Comparison of ENCODE assay signal across 1 cellular context in the genomic region with DNA sequence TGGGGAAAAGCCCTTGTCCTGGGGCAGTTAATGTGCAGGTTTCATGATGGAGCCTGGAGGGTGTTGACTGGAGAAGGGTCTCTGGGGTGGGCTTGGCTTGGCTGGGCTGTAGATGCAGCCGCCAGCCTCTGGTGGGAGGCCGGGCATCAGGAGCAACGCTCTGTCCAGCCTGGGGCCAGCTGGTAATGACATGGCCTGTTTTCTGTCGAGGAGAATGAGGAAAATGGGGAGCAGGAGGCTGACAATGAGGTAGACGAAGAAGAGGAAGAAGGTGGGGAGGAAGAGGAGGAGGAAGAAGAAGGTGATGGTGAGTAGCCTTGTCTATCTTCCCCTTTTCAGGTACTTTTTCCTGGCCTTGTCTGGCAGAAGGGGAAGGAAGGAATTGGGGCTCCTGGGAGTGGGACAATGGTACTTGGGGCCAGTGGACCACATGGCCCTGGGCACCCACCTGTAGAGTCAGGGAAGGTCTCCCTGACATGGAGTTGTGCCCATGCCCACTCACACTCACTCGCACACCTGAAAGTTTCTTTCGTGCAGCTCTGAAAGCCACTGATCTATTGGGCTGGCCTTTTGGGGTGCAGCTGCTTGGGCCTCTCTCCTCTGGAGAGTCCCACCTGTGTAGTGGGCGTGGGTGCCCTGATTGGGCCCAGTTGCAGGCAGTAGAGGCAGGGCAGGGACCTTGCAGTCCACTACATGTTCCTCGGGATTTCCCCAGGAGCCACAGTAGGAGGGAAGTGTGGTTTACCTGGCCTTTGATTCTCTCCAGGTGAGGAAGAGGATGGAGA.
TF ChIP-seq lines count a peak whose summit lies in the region.

No MANE protein-coding gene starts in this region.

TF ChIP-seq in WTC11, 78 proteins besides CTCF, POLR2A, EP300 and RAD21 (continued from another document):
- TF ChIP-seq, protein P1, sequence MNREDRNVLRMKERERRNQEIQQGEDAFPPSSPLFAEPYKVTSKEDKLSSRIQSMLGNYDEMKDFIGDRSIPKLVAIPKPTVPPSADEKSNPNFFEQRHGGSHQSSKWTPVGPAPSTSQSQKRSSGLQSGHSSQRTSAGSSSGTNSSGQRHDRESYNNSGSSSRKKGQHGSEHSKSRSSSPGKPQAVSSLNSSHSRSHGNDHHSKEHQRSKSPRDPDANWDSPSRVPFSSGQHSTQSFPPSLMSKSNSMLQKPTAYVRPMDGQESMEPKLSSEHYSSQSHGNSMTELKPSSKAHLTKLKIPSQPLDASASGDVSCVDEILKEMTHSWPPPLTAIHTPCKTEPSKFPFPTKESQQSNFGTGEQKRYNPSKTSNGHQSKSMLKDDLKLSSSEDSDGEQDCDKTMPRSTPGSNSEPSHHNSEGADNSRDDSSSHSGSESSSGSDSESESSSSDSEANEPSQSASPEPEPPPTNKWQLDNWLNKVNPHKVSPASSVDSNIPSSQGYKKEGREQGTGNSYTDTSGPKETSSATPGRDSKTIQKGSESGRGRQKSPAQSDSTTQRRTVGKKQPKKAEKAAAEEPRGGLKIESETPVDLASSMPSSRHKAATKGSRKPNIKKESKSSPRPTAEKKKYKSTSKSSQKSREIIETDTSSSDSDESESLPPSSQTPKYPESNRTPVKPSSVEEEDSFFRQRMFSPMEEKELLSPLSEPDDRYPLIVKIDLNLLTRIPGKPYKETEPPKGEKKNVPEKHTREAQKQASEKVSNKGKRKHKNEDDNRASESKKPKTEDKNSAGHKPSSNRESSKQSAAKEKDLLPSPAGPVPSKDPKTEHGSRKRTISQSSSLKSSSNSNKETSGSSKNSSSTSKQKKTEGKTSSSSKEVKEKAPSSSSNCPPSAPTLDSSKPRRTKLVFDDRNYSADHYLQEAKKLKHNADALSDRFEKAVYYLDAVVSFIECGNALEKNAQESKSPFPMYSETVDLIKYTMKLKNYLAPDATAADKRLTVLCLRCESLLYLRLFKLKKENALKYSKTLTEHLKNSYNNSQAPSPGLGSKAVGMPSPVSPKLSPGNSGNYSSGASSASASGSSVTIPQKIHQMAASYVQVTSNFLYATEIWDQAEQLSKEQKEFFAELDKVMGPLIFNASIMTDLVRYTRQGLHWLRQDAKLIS (CRISPR knock-in tag; IDR thresholded peaks at IDR 0.05; ENCODE audit: borderline replicate concordance), result no peak
- TF ChIP-seq, protein P2, sequence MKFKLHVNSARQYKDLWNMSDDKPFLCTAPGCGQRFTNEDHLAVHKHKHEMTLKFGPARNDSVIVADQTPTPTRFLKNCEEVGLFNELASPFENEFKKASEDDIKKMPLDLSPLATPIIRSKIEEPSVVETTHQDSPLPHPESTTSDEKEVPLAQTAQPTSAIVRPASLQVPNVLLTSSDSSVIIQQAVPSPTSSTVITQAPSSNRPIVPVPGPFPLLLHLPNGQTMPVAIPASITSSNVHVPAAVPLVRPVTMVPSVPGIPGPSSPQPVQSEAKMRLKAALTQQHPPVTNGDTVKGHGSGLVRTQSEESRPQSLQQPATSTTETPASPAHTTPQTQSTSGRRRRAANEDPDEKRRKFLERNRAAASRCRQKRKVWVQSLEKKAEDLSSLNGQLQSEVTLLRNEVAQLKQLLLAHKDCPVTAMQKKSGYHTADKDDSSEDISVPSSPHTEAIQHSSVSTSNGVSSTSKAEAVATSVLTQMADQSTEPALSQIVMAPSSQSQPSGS (CRISPR knock-in tag; IDR thresholded peaks at IDR 0.05; ENCODE audit: borderline replicate concordance, low read depth), result no peak
- TF ChIP-seq ETV6 (CRISPR knock-in tag; IDR thresholded peaks at IDR 0.05) (no peak), ERG (CRISPR knock-in tag; IDR thresholded peaks at IDR 0.05) (no peak)
- TF ChIP-seq, protein P3, sequence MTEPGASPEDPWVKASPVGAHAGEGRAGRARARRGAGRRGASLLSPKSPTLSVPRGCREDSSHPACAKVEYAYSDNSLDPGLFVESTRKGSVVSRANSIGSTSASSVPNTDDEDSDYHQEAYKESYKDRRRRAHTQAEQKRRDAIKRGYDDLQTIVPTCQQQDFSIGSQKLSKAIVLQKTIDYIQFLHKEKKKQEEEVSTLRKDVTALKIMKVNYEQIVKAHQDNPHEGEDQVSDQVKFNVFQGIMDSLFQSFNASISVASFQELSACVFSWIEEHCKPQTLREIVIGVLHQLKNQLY (CRISPR knock-in tag; IDR thresholded peaks at IDR 0.05), result no peak
